ENCODE assay signal across 8 cellular contexts in the genomic region with DNA sequence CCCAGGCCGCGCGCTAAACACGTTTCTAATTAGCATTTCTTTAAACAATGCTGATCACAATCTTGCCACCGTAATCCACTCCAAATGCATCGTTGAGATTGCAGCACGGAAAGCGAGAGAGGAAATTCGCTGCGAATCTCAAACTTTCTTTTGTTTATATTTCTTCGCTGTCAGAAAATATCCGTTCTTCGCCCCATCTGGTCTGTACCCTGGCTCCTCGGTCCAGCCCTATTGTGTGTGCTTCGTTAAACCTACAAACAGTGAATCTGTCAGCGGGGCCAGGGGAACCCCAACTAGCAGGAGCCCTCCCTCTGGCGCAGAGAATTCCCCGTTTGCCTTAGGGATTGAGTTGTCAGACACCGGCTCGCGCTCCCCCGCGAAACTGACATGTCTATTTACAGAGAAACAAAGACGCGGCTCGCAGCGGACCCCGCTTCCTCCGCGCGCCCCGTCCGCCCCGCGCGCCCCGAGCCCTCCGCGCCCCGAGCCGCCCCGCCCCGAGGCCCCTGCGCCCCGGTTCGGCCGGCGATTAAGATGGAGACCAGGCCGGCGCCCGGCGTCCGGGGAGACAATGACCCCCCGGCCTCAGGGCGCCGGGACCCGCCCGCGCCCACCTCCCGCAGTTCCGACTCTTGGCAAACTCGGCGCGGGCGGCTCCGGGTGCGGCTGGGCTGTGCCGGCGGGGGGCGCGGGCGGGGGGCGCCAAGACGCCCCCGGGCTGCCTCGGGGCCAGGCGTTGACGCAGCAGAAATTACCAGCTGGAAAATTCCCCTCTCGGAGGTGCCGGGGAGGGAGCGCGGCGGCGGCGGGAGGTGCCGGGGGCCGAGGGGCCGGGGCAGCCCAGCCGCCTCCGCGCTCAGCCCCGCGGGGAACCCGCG. TPM values are rescaled to one million over a fixed set of nuclear protein-coding genes. Genes with fewer than 3 reads are reported as not detected.
DNase-seq lines count a peak whose midpoint lies in the region; ATAC-seq and TF ChIP-seq lines count a peak whose summit lies in the region.

No MANE protein-coding gene starts in this region.

- DNase-seq in NCI-H345 (lab: John Stamatoyannopoulos, UW), result peak; percentile 50
- no peak for DNase-seq in NCI-H345 treated with DMSO at 0.1 percent for 48 hours (lab: John Stamatoyannopoulos, UW; ENCODE audit: unreplicated experiment)
- no peak for DNase-seq in OCI-LY7 (ENCODE audit: low spot score)
- DNase-seq in epithelial cell of esophagus (ENCODE audit: low read depth), result peak; percentile 14
- DNase-seq in neural progenitor cell (ENCODE audit: low spot score), result peak; percentile 74
- DNase-seq in HT-29 (ENCODE audit: low spot score), result no peak
- no peak for DNase-seq in SKM-1 treated with dmso at 0.1 percent for 144 hours (lab: John Stamatoyannopoulos, UW; ENCODE audit: unreplicated experiment)

- peaks cover 43% of the 10 kb centered on the region for H3F3A ChIP-seq in neural progenitor cell (ENCODE audit: low read depth)

- peaks cover 6% of the 10 kb centered on the region for H3K4me1 ChIP-seq in OCI-LY7 (ENCODE audit: insufficient read depth, low read length, poor library complexity, severe bottlenecking)
- peaks cover 28% of the 10 kb centered on the region for H3K4me1 ChIP-seq in neural progenitor cell

- H3K4me3 Mint-ChIP-seq in neural progenitor cell, result peak overlapping the region; percentile 91

- no peaks in the 10 kb centered on the region for H3K79me2 ChIP-seq in OCI-LY7 (ENCODE audit: insufficient read depth, low read depth, low read length)
- peaks cover 11% of the 10 kb centered on the region for H3K79me2 ChIP-seq in neural progenitor cell (ENCODE audit: low read depth)

- CTCF ChIA-PET in OCI-LY7 (lab: Charles Lee; ENCODE audit: unreplicated experiment), result no interaction called here

- ATAC-seq in GM19023 (IDR thresholded peaks at IDR 0.05; ENCODE audit: unreplicated experiment), result no peak

- H3K27ac ChIP-seq in OCI-LY7 (ENCODE audit: low read depth, low read length, poor library complexity, severe bottlenecking), result no peak overlapping the region
- H3K27ac ChIP-seq in neural progenitor cell, result no peak overlapping the region

- no peak overlapping the region for H3K27ac Mint-ChIP-seq in neural progenitor cell

- peaks cover 43% of the 10 kb centered on the region for H3K4me1 Mint-ChIP-seq in neural progenitor cell

- H3K9ac ChIP-seq in neural progenitor cell, result no peak overlapping the region

- H3K36me3 Mint-ChIP-seq in neural progenitor cell, result peaks cover 2% of the 10 kb centered on the region

- no peaks in the 10 kb centered on the region for H3K9me3 Mint-ChIP-seq in neural progenitor cell

- no peaks in the 10 kb centered on the region for H3K36me3 ChIP-seq in OCI-LY7 (ENCODE audit: insufficient read depth, low read length)
- H3K36me3 ChIP-seq in neural progenitor cell, result no peaks in the 10 kb centered on the region

- H3K4me3 ChIP-seq in OCI-LY7 (ENCODE audit: low read depth, low read length, poor library complexity, severe bottlenecking), result peak overlapping the region; percentile 51
- peak overlapping the region; percentile 18 for H3K4me3 ChIP-seq in epithelial cell of esophagus (ENCODE audit: low read length)
- peak overlapping the region; percentile 93 for H3K4me3 ChIP-seq in neural progenitor cell

- no peaks in the 10 kb centered on the region for H3K9me2 ChIP-seq in OCI-LY7 (ENCODE audit: insufficient read depth, low read length)

- H2AFZ ChIP-seq in OCI-LY7 (ENCODE audit: low read length) (peak overlapping the region; percentile 22; the same call in 1 of the 2 replicates), neural progenitor cell (replicated peaks) (no peak overlapping the region)

- intact Hi-C loops in OCI-LY7 (cut with micrococcal nuclease; ENCODE audit: unreplicated experiment), result no loop called here

- H3K27me3 Mint-ChIP-seq in neural progenitor cell (ENCODE audit: insufficient read depth, low read depth), result peaks cover 22% of the 10 kb centered on the region

- BruUV-seq in OCI-LY7 (replicated peaks; lab: Mats Ljungman, UMichigan), result no TSS peak

- peak overlapping the region; percentile 56 for H3K4me2 ChIP-seq in OCI-LY7 (ENCODE audit: low read length)
- peak overlapping the region; percentile 82 for H3K4me2 ChIP-seq in neural progenitor cell

- H3K9me3 ChIP-seq in OCI-LY7 (ENCODE audit: low read length) (no peaks in the 10 kb centered on the region), neural progenitor cell (ENCODE audit: low read depth) (no peaks in the 10 kb centered on the region)

- TF ChIP-seq CTCF in OCI-LY7 (conservative IDR thresholded peaks at IDR 0.05; ENCODE audit: low read length) (no peak), epithelial cell of esophagus (IDR thresholded peaks at IDR 0.05; ENCODE audit: insufficient read depth, low read depth, low read length, missing control alignments) (no peak), neural progenitor cell (IDR thresholded peaks at IDR 0.05) (no peak)

- H3K27me3 ChIP-seq in neural progenitor cell, result peaks cover 51% of the 10 kb centered on the region

- H4K20me1 ChIP-seq in OCI-LY7 (ENCODE audit: insufficient read depth, low read length) (no peaks in the 10 kb centered on the region), neural progenitor cell (ENCODE audit: low read depth) (peaks cover 40% of the 10 kb centered on the region)

- POLR2A ChIA-PET in OCI-LY7 (lab: Charles Lee), result no interaction called here

RNA-seq across cellular contexts. Expression of a gene that starts 0.9 kb away (rescaled TPM):
- total RNA-seq in OCI-LY7 (2014; rRNA removed; shearing (Covaris generic)), result 0.57 and 1.3 TPM in 2 replicates
- total RNA-seq in OCI-LY7 (2022) (0.67 and 1.1 TPM in 2 replicates), neural progenitor cell (ENCODE audit: low replicate concordance) (8.1 and 13.9 TPM in 2 replicates)
- total RNA-seq in HT-29 (2014; rRNA removed; shearing (Covaris generic)), result 3.3 and 5.3 TPM in 2 replicates

RNA-seq across cellular contexts. Expression of a gene that starts 31.1 kb away (rescaled TPM):
- not detected in 2 replicates for total RNA-seq in OCI-LY7 (2014; rRNA removed; shearing (Covaris generic))
- total RNA-seq in OCI-LY7 (2022), result 0.29 TPM in 1 of 2 replicates, not detected in the other
- total RNA-seq in neural progenitor cell (ENCODE audit: low replicate concordance), result not detected in 2 replicates
- not detected in 2 replicates for total RNA-seq in HT-29 (2014; rRNA removed; shearing (Covaris generic))

RNA-seq across cellular contexts. Expression of a gene that starts 34.9 kb away (rescaled TPM):
- total RNA-seq in OCI-LY7 (2014; rRNA removed; shearing (Covaris generic)), result 27.2 and 28.6 TPM in 2 replicates
- total RNA-seq in OCI-LY7 (2022) (47.0 and 51.0 TPM in 2 replicates), neural progenitor cell (ENCODE audit: low replicate concordance) (66.6 and 80.1 TPM in 2 replicates)
- total RNA-seq in HT-29 (2014; rRNA removed; shearing (Covaris generic)), result 151 and 156 TPM in 2 replicates

Comparison
In these comparisons a context has a peak if more than half of its experiments do, and no peak if none do; other contexts are left out.
1. DNase-seq: peak in NCI-H345 (single experiment), epithelial cell of esophagus (single experiment) and neural progenitor cell (single experiment); none in NCI-H345 treated with DMSO at 0.1 percent for 48 hours (single experiment), OCI-LY7 (single experiment), HT-29 (single experiment) and SKM-1 treated with dmso at 0.1 percent for 144 hours (single experiment).
2. H3K4me3 ChIP-seq: peak in every context shown above with its lines; median percentile 93 in neural progenitor cell; 51 in OCI-LY7; 18 in epithelial cell of esophagus.